8 cellular contexts compared by ENCODE assay signal in genomic region chr20:45946149-45946970, GRCh38. TPM values are rescaled to one million over a fixed set of nuclear protein-coding genes. Genes with fewer than 3 reads are reported as not detected.
DNase-seq lines count a peak whose midpoint lies in the region; ATAC-seq and TF ChIP-seq lines count a peak whose summit lies in the region.

No MANE protein-coding gene starts in this region.

- WGBS in transverse colon (ENCODE audit: low coverage in 1 of 2), 2 donors = 75% methylated on average over 19 of the region's 20 CpGs; no CpG with 5 or more reads in 1 of the 2 donors

- no peak overlapping the region for H3K4me3 ChIP-seq in transverse colon

- DNase-seq in activated gamma-delta T cell treated with Interleukin-2 at 50 U/mL for 16 hours (peak; percentile 56), activated gamma-delta T cell (lab: John Stamatoyannopoulos, UW) (no peak), left lobe of liver (ENCODE audit: low spot score) (peak; percentile 88), transverse colon (peak; percentile 54), cortex of kidney (lab: John Stamatoyannopoulos, UW) (no peak), NCI-H524 treated with DMSO at 0.1 percent for 48 hours (lab: John Stamatoyannopoulos, UW) (no peak)
- DNase-seq in activated gamma-delta T cell treated with anti-CD3 and anti-CD28 coated beads, Interleukin-2, amount 50 U/mL, for 16 hours (ENCODE audit: low read depth) = peak; percentile 24

- peak overlapping the region in 3 of 4 donors; percentile 35 to 53 (median 51) for H3K27ac ChIP-seq in transverse colon

- in situ Hi-C loops in transverse colon (cut with MboI; ENCODE audit: low pct_ligation_motif_present in 1 of 4, low pct_unique_long_range_greater_than_20kb in 1 of 4, low sequenced_read_pairs in 3 of 4) = loop anchor here in 1 of 4 donors (10.0 kb wide), 1 partner anchor 122 kb away; the partner anchor contains the start of gene TNNC2

- H3K27me3 ChIP-seq in transverse colon = no peaks in the 10 kb centered on the region

- no peak for TF ChIP-seq EP300 in transverse colon (IDR thresholded peaks at IDR 0.05; ENCODE audit: low read depth)

- intact Hi-C loops in transverse colon (cut with DNase I; ENCODE audit: low total_unique reads) = no loop called here

- ATAC-seq in left lobe of liver (peak; percentile 87), HG02852 (IDR thresholded peaks at IDR 0.05; ENCODE audit: unreplicated experiment) (no peak)

- TF ChIP-seq POLR2A in transverse colon (IDR thresholded peaks at IDR 0.05) = no peak

- TF ChIP-seq CTCF in transverse colon (IDR thresholded peaks at IDR 0.05) = no peak

- H3K4me1 ChIP-seq in transverse colon = peaks cover 0 to 14% (median 0%) of the 10 kb centered on the region in 4 donors

- H3K36me3 ChIP-seq in transverse colon = peaks cover 0 to 65% (median 24%) of the 10 kb centered on the region in 4 donors

- no peaks in the 10 kb centered on the region for H3K9me3 ChIP-seq in transverse colon

RNA-seq across cellular contexts. Expression of gene PCIF1, which starts 11.9 kb away (rescaled TPM):
- total RNA-seq in left lobe of liver (11.2 TPM), transverse colon (10 to 100 TPM; 23.5 to 52.0 (median 32.0) TPM)

RNA-seq across cellular contexts. Expression of gene ZNF335, which starts 25.6 kb away (rescaled TPM):
- total RNA-seq in left lobe of liver (7.6 TPM), transverse colon (10 to 100 TPM; 27.0 to 80.0 (median 32.4) TPM)

RNA-seq across cellular contexts. Expression of gene PLTP, which starts 34.4 kb away (rescaled TPM):
- total RNA-seq in left lobe of liver = 18.8 TPM
- total RNA-seq in transverse colon = 10 to 100 TPM; 17.7 to 79.9 (median 59.9) TPM

RNA-seq across cellular contexts. Expression of gene CTSA, which starts 55.2 kb away (rescaled TPM):
- total RNA-seq in left lobe of liver (68.3 TPM), transverse colon (100 to 1,000 TPM; 197 to 971 (median 466) TPM)

RNA-seq across cellular contexts. Expression of gene NEURL2, which starts 55.4 kb away (rescaled TPM):
- total RNA-seq in left lobe of liver (6.9 TPM), transverse colon (10 to 100 TPM; 14.7 to 30.4 (median 18.1) TPM)

Comparison
In these comparisons a context has a peak if more than half of its experiments do, and no peak if none do; other contexts are left out.
1. DNase-seq: peak in activated gamma-delta T cell treated with Interleukin-2 at 50 U/mL for 16 hours (single experiment), activated gamma-delta T cell treated with anti-CD3 and anti-CD28 coated beads, Interleukin-2, amount 50 U/mL, for 16 hours (single experiment), left lobe of liver (single experiment) and transverse colon (single experiment); none in activated gamma-delta T cell (single experiment), cortex of kidney (single experiment) and NCI-H524 treated with DMSO at 0.1 percent for 48 hours (single experiment).